In genomic region chr2:30275256-30275655, GRCh38 we compare ENCODE assay signal across 1 cellular context.
TF ChIP-seq lines count a peak whose summit lies in the region.

No MANE protein-coding gene starts in this region.

TF ChIP-seq in IMR-90, 13 proteins besides CTCF, POLR2A, EP300 and RAD21 (continued from another document):
- TF ChIP-seq USF2 (IDR thresholded peaks at IDR 0.05; ENCODE audit: low read depth, low read length) (no peak), MXI1 (IDR thresholded peaks at IDR 0.05; ENCODE audit: borderline replicate concordance, low read depth, low read length) (no peak), SMC3 (IDR thresholded peaks at IDR 0.05; ENCODE audit: low read depth, low read length) (no peak), FOS (IDR thresholded peaks at IDR 0.05; ENCODE audit: low read depth, low read length) (no peak), CEBPB (IDR thresholded peaks at IDR 0.05; ENCODE audit: low read depth, low read length) (no peak), MAFK (IDR thresholded peaks at IDR 0.05; ENCODE audit: low read depth, low read length) (no peak), MAZ (IDR thresholded peaks at IDR 0.05; ENCODE audit: borderline replicate concordance, low read depth, low read length) (no peak), ELK1 (IDR thresholded peaks at IDR 0.05; ENCODE audit: borderline replicate concordance, low read depth, low read length) (no peak), RFX5 (IDR thresholded peaks at IDR 0.05; ENCODE audit: low read depth, low read length) (no peak), NFE2L2 (IDR thresholded peaks at IDR 0.05; ENCODE audit: low read depth, low read length) (no peak)
